ENCODE assay signal across 25 cellular contexts in the genomic region with DNA sequence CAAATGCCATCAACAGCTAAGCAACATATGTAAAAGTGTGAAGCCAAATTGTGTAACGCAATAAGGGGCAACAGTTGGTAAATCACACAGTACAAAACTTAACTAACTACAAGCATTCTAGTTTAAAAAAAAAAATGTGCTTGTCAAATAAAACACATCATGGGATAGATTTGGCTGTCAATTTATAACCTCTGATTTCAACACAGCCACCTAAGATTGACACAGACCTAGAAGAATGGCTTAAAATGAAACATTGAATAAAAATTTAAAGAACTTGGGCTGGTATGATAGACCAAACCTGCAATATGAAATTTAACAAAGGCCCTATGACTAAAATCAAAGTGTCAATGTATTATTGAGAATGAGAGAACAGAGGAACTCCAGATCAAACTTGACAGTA.
DNase-seq lines count a peak whose midpoint lies in the region; TF ChIP-seq lines count a peak whose summit lies in the region.
"Had no signal": no experiment of that assay in that cellular context is flagged by ENCODE, and none has a peak within 500 bp of the region (broad histone marks: within the 10 kb centered on the region; RNA-seq: fewer than 3 reads in every experiment).

No MANE protein-coding gene starts in this region.

- no peaks in the 10 kb centered on the region for H3K36me3 ChIP-seq in BE2C
- H3K36me3 ChIP-seq: BLaER1 had no signal

- H3K4me1 ChIP-seq in BE2C, result peaks cover 3% of the 10 kb centered on the region; the same call in 1 of the 2 replicates
- H3K4me1 ChIP-seq: BLaER1 had no signal

- H3K4me3 ChIP-seq in AG10803 (ENCODE audit: low read length), result no peak overlapping the region
- H3K4me3 ChIP-seq in epithelial cell of proximal tubule (ENCODE audit: low read depth, low read length), result no peak overlapping the region
- no peak overlapping the region for H3K4me3 ChIP-seq in BE2C (ENCODE audit: low read depth, low read length)
- H3K4me3 ChIP-seq: BLaER1 had no signal

- TF ChIP-seq CTCF in AG10803 (conservative IDR thresholded peaks at IDR 0.05; ENCODE audit: low read length) (no peak), epithelial cell of proximal tubule (conservative IDR thresholded peaks at IDR 0.05; ENCODE audit: low read depth, low read length) (no peak), BE2C (IDR thresholded peaks at IDR 0.05; ENCODE audit: low read depth, low read length) (no peak)

- DNase-seq in AG10803 (ENCODE audit: low read depth) (peak; percentile 45), GM03348 (ENCODE audit: low spot score) (peak; percentile 4), epithelial cell of proximal tubule (ENCODE audit: low read depth) (peak; percentile 23), renal cortical epithelial cell (ENCODE audit: low read depth) (peak; percentile 73), NCI-H226 (no peak), hypothalamus (lab: John Stamatoyannopoulos, UW) (no peak), BE2C (no peak)
- DNase-seq: CD4-positive, CD25-positive, alpha-beta regulatory T cell; DMS153; DND-41; H7; IMR-90; KG1; MM.1S; NCI-H1092 treated with DMSO at 0.1 percent for 48 hours; NCI-H1436; NCI-H187; NCI-H2081 treated with DMSO at 0.1 percent for 48 hours; NCI-H2171 treated with DMSO at 0.1 percent for 48 hours; NCI-H524; NCI-H774; RPMI8226; SHP77; T-cell had no signal

- no peaks in the 10 kb centered on the region for H3K9me3 ChIP-seq in BE2C
- H3K9me3 ChIP-seq: BLaER1 had no signal

- H3K27me3 ChIP-seq in BE2C, result no peaks in the 10 kb centered on the region
- H3K27me3 ChIP-seq: BLaER1 had no signal

Comparison
In these comparisons a context has a peak if more than half of its experiments do, and no peak if none do; other contexts are left out.
1. DNase-seq: peak in AG10803 (single experiment), GM03348 (single experiment), epithelial cell of proximal tubule (single experiment) and renal cortical epithelial cell (single experiment); none in NCI-H226 (single experiment), hypothalamus (0 of 51) and BE2C (single experiment).